8 cellular contexts compared by ENCODE assay signal in the genomic region with DNA sequence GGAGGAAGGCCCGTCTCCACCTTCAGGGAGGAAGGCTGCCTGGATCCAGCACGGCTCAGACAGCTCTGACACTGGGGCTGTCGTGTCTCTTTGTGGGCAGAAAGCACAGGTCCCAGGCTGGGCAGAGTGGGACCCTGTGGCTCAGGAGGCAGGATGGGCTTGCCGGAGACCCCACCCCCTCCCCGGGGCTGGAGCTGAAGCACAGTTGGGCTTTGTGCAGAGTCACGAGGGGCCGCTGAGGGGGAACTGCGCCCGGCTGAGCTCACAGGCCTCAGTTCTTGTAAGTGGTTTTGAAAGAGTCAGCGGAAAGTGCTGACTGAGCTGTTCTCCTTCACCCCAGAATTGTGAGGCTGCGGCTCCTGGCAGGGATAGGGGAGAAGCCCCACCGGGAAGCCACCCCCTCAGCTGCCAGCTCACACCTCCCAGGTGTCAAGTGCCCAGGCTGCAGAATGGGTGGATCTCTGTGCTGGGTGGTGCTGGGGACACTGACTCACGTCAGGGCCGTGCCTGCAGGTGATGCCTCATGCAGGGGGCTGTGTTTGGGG. TPM values are rescaled to one million over a fixed set of nuclear protein-coding genes. Genes with fewer than 3 reads are reported as not detected.
A peak's percentile ranks its signal among the peaks of the same experiment; 100 is the strongest.
DNase-seq lines count a peak whose midpoint lies in the region; ATAC-seq and TF ChIP-seq lines count a peak whose summit lies in the region.

No MANE protein-coding gene starts in this region.

- H4K20me1 ChIP-seq in smooth muscle cell (ENCODE audit: low read depth) = peaks cover 89% of the 10 kb centered on the region

- H3K27me3 ChIP-seq in left ventricle myocardium inferior (ENCODE audit: low read depth) (no peaks in the 10 kb centered on the region), smooth muscle cell (ENCODE audit: low read depth) (no peaks in the 10 kb centered on the region)

- no peak for DNase-seq in T-helper 1 cell
- peak; percentile 53 to 62 for DNase-seq in activated T-cell treated with anti-CD3 and anti-CD28 coated beads, Interleukin-2, amount 50 U/mL, for 72 hours
- no peak for DNase-seq in left ventricle myocardium inferior
- peak; percentile 25 for DNase-seq in smooth muscle cell (lab: John Stamatoyannopoulos, UW; ENCODE audit: unreplicated experiment)
- no peak for DNase-seq in NCI-H2081 (lab: John Stamatoyannopoulos, UW)
- DNase-seq in LoVo (ENCODE audit: low spot score) = no peak

- no peaks in the 10 kb centered on the region for H3K9me3 Mint-ChIP-seq in T-helper 1 cell treated with Interleukin-12 subunit alpha and Interleukin-12 subunit beta and Interleukin-4 antibody, amounts not matched to agents 30 μg/mL and 1 μg/mL, for 36 hours
- no peaks in the 10 kb centered on the region for H3K9me3 Mint-ChIP-seq in activated T-cell treated with anti-CD3 and anti-CD28 coated beads, Interleukin-2, amount 50 U/mL, for 72 hours

- intact Hi-C loops in left ventricle myocardium inferior (cut with micrococcal nuclease) = no loop called here

- 29% methylated on average over 14 of the region's 14 CpGs for WGBS in smooth muscle cell (ENCODE audit: low lambda C conversion rate)

- H3K27me3 Mint-ChIP-seq in T-helper 1 cell treated with Interleukin-12 subunit alpha and Interleukin-12 subunit beta and Interleukin-4 antibody, amounts not matched to agents 30 μg/mL and 1 μg/mL, for 36 hours (ENCODE audit: low read depth) = no peaks in the 10 kb centered on the region
- peaks cover 13% of the 10 kb centered on the region for H3K27me3 Mint-ChIP-seq in activated T-cell treated with anti-CD3 and anti-CD28 coated beads, Interleukin-2, amount 50 U/mL, for 72 hours (ENCODE audit: low read depth)

- H3K9me3 ChIP-seq in left ventricle myocardium inferior (replicated peaks) = no peaks in the 10 kb centered on the region
- H3K9me3 ChIP-seq in smooth muscle cell (replicated peaks; ENCODE audit: low read depth) = no peaks in the 10 kb centered on the region

- TF ChIP-seq CTCF in left ventricle myocardium inferior (IDR thresholded peaks at IDR 0.05; ENCODE audit: borderline replicate concordance) (no peak), smooth muscle cell (IDR thresholded peaks at IDR 0.05; ENCODE audit: borderline replicate concordance, insufficient read depth, poor library complexity, severe bottlenecking) (no peak)

- no peak overlapping the region for H3K4me3 ChIP-seq in left ventricle myocardium inferior
- no peak overlapping the region for H3K4me3 ChIP-seq in smooth muscle cell

- H3K4me3 Mint-ChIP-seq in T-helper 1 cell treated with Interleukin-12 subunit alpha and Interleukin-12 subunit beta and Interleukin-4 antibody, amounts not matched to agents 30 μg/mL and 1 μg/mL, for 36 hours = peak overlapping the region; percentile 44
- peak overlapping the region; percentile 47 to 58 for H3K4me3 Mint-ChIP-seq in activated T-cell treated with anti-CD3 and anti-CD28 coated beads, Interleukin-2, amount 50 U/mL, for 72 hours

- no peak overlapping the region for H3K9ac ChIP-seq in smooth muscle cell (ENCODE audit: low read depth)

- H3K79me2 ChIP-seq in smooth muscle cell (ENCODE audit: low read depth) = peaks cover 75% of the 10 kb centered on the region

- ATAC-seq in activated T-cell treated with anti-CD3 and anti-CD28 coated beads, Interleukin-2, amount 50 U/mL, for 72 hours (replicated peaks in 1 of 2) = peak; percentile 83 to 88
- ATAC-seq in GM21515 (IDR thresholded peaks at IDR 0.05; ENCODE audit: unreplicated experiment) = no peak

- H3K4me1 ChIP-seq in left ventricle myocardium inferior (peaks cover 18% of the 10 kb centered on the region), smooth muscle cell (ENCODE audit: low read depth) (peaks cover 10% of the 10 kb centered on the region)

- no peaks in the 10 kb centered on the region for H3F3A ChIP-seq in smooth muscle cell (ENCODE audit: low read depth)

- H2AFZ ChIP-seq in smooth muscle cell (ENCODE audit: low read depth) = no peak overlapping the region

- no peaks in the 10 kb centered on the region for H3K36me3 ChIP-seq in left ventricle myocardium inferior
- no peaks in the 10 kb centered on the region for H3K36me3 ChIP-seq in smooth muscle cell (ENCODE audit: low read depth)

- peak overlapping the region; percentile 61 for H3K4me2 ChIP-seq in smooth muscle cell

- no peaks in the 10 kb centered on the region for H3K36me3 Mint-ChIP-seq in T-helper 1 cell treated with Interleukin-12 subunit alpha and Interleukin-12 subunit beta and Interleukin-4 antibody, amounts not matched to agents 30 μg/mL and 1 μg/mL, for 36 hours (ENCODE audit: low read depth)
- H3K36me3 Mint-ChIP-seq in activated T-cell treated with anti-CD3 and anti-CD28 coated beads, Interleukin-2, amount 50 U/mL, for 72 hours (ENCODE audit: insufficient read depth in 2 of 2) = no peaks in the 10 kb centered on the region

- peaks cover 39% of the 10 kb centered on the region for H3K4me1 Mint-ChIP-seq in T-helper 1 cell treated with Interleukin-12 subunit alpha and Interleukin-12 subunit beta and Interleukin-4 antibody, amounts not matched to agents 30 μg/mL and 1 μg/mL, for 36 hours (ENCODE audit: low read depth)
- peaks cover 30% of the 10 kb centered on the region for H3K4me1 Mint-ChIP-seq in activated T-cell treated with anti-CD3 and anti-CD28 coated beads, Interleukin-2, amount 50 U/mL, for 72 hours (ENCODE audit: low read depth)

- H3K27ac Mint-ChIP-seq in T-helper 1 cell treated with Interleukin-12 subunit alpha and Interleukin-12 subunit beta and Interleukin-4 antibody, amounts not matched to agents 30 μg/mL and 1 μg/mL, for 36 hours = peak overlapping the region; percentile 80
- H3K27ac Mint-ChIP-seq in activated T-cell treated with anti-CD3 and anti-CD28 coated beads, Interleukin-2, amount 50 U/mL, for 72 hours = peak overlapping the region; percentile 77

- H3K27ac ChIP-seq in left ventricle myocardium inferior (replicated peaks) (peak overlapping the region; percentile 25), smooth muscle cell (ENCODE audit: low read depth) (peak overlapping the region; percentile 44)

RNA-seq across cellular contexts. Expression of a gene that starts 12.2 kb away (rescaled TPM):
- total RNA-seq in activated T-cell treated with anti-CD3 and anti-CD28 coated beads, Interleukin-2, amount 50 U/mL, for 72 hours = 10 to 100 TPM; 13.3 to 19.8 TPM
- total RNA-seq in left ventricle myocardium inferior = 2.5 TPM
- total RNA-seq in smooth muscle cell = 11.5 and 18.2 TPM in 2 replicates
- polyA plus RNA-seq in smooth muscle cell = 30.6 and 36.1 TPM in 2 replicates

Comparison
In these comparisons a context has a peak if more than half of its experiments do, and no peak if none do; other contexts are left out.
1. DNase-seq: peak in activated T-cell treated with anti-CD3 and anti-CD28 coated beads, Interleukin-2, amount 50 U/mL, for 72 hours (2 of 2) and smooth muscle cell (single experiment); none in T-helper 1 cell (0 of 5), left ventricle myocardium inferior (single experiment), NCI-H2081 (0 of 2) and LoVo (single experiment).